6 cellular contexts compared by ENCODE assay signal in the genomic region with DNA sequence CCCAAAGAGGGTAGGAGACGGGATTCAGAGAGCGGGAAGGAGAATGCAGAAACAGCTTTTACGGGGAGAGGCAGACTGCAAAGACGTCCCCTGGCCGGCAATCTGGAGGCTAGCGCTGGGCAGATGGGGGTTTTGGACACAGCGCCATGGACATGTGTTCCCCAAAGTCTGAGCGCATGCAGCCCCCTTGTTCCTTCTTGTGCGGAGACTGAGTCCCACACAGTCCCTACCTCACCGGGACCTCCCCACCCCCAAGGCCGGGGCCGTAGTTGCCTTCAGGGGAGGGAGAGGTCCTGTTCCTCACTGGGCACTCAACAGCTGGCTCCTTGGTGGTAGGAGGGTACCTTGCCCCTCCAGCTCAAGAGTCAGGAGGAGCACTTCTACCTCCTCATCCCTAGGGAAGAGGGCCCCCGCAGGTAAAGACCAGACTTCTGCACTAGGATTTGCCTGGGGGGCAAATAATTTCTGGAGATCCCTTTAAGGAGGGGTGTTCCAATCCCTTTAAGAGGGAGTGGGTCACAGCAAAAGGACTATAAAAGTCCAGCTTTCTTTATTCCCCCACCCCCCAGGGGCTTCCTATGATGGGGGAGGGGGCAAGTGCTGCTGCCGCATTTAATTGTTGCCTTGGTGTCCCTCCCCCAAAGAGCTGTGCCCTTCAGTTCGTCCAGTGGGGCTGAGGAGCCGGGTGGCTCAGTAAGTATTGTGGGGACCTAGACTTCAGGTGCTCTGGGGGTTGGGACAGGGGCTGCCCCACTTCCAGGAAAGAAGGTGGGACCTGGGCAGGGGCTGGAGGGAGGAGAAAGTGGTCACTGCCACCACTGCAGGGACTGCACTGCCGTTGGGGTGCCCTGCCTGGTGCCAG. TPM values are rescaled to one million over a fixed set of nuclear protein-coding genes. Genes with fewer than 3 reads are reported as not detected.
DNase-seq lines count a peak whose midpoint lies in the region; FAIRE-seq and TF ChIP-seq lines count a peak whose summit lies in the region.

No MANE protein-coding gene starts in this region.

- TF ChIP-seq EP300 in H1 (IDR thresholded peaks at IDR 0.05; ENCODE audit: borderline replicate concordance in 1 of 2, low read depth in 2 of 2, low read length in 2 of 2), result no peak

- no peaks in the 10 kb centered on the region for H3K79me1 ChIP-seq in H1 (ENCODE audit: low read depth, low read length)

- POLR2A ChIA-PET in H1 (lab: Charles Lee; ENCODE audit: partially characterized antibody), result interaction anchor here (0.8 to 3.6 kb wide), 6 partner anchors 8 to 74 kb away, joined by 3 to 23 read pairs (median 3); no protein-coding TSS in a partner anchor

- no peak overlapping the region; the same call in 1 of the 2 replicates for H2AK5ac ChIP-seq in H1 (ENCODE audit: low read depth, low read length)

- FAIRE-seq in H1 (lab: Jason Lieb, UNC), result no peak

- peak overlapping the region; percentile 77 for H2BK120ac ChIP-seq in H1 (replicated peaks; ENCODE audit: low read depth, low read length)

- H3K27me3 ChIP-seq in H1 (replicated peaks in 1 of 4; ENCODE audit: control insufficient read depth in 3 of 4, extremely low read depth in 1 of 4, insufficient read depth in 3 of 4, low read length in 3 of 4) (peaks cover 0 to 31% (median 18%) of the 10 kb centered on the region in 4 experiments; a peak in 5 of 7 replicates), skeletal muscle tissue (ENCODE audit: control insufficient read depth in 3 of 3, insufficient read depth in 3 of 3, low read length in 3 of 3) (peaks cover 35 to 37% (median 35%) of the 10 kb centered on the region in 3 donors)

- H3K14ac ChIP-seq in H1 (ENCODE audit: insufficient read length), result no peak overlapping the region

- H3K27ac ChIP-seq in H1 (ENCODE audit: low read depth, low read length) (no peak overlapping the region), skeletal muscle tissue (ENCODE audit: low read depth, low read length) (no peak overlapping the region)

- H3K79me2 ChIP-seq in H1 (ENCODE audit: control insufficient read depth in 1 of 2, insufficient read depth in 2 of 2, low read length in 2 of 2), result peaks cover 0 to 20% of the 10 kb centered on the region in 2 experiments; a peak in 2 of 4 replicates

- H3K4me2 ChIP-seq in H1 (ENCODE audit: insufficient read depth in 1 of 2, low read depth in 2 of 2, low read length in 2 of 2), result peak overlapping the region; percentile 98 to 100

- peaks cover 5 to 36% (median 28%) of the 10 kb centered on the region in 4 experiments for H3K4me1 ChIP-seq in H1 (replicated peaks in 1 of 4; ENCODE audit: control insufficient read depth in 3 of 4, insufficient read depth in 4 of 4, low read length in 3 of 4)
- peaks cover 10 to 27% (median 25%) of the 10 kb centered on the region in 3 donors for H3K4me1 ChIP-seq in skeletal muscle tissue (ENCODE audit: control insufficient read depth in 3 of 3, insufficient read depth in 3 of 3, low read length in 3 of 3)

- no peaks in the 10 kb centered on the region for H3K36me3 ChIP-seq in H1 (ENCODE audit: control insufficient read depth in 2 of 4, insufficient read depth in 4 of 4, low read length in 3 of 4)
- no peaks in the 10 kb centered on the region for H3K36me3 ChIP-seq in skeletal muscle tissue (ENCODE audit: control insufficient read depth in 3 of 3, insufficient read depth in 3 of 3, low read length in 3 of 3)

- H4K91ac ChIP-seq in H1 (replicated peaks; ENCODE audit: insufficient read length, low read length), result peak overlapping the region; percentile 94

- TF ChIP-seq CTCF in H1 (IDR thresholded peaks at IDR 0.05; ENCODE audit: control extremely low read depth in 1 of 3, insufficient read depth in 1 of 3, low read depth in 1 of 3, low read length in 3 of 3), result peak in 1 of 3 experiments; percentile 14; a peak in 1 of 4 replicates

- peak overlapping the region in 1 of 4 experiments; percentile 16; a peak in 4 of 7 replicates for H3K9ac ChIP-seq in H1 (replicated peaks in 1 of 4; ENCODE audit: extremely low read depth in 1 of 4, low read depth in 3 of 4, low read length in 3 of 4)
- H3K9ac ChIP-seq in skeletal muscle tissue (ENCODE audit: low read depth in 1 of 3, low read length in 3 of 3), result peak overlapping the region in 1 of 3 donors; percentile 57

- no peak overlapping the region; the same call in 1 of the 2 replicates for H2AFZ ChIP-seq in H1 (ENCODE audit: low read length)

- H3K4me3 ChIP-seq in H1 (ENCODE audit: extremely low read depth in 1 of 4, insufficient read depth in 2 of 4, low read depth in 3 of 4, low read length in 4 of 4) (peak overlapping the region; percentile 59 to 97 (median 74)), skeletal muscle tissue (ENCODE audit: low read length in 3 of 3) (peak overlapping the region; percentile 17 to 58 (median 43))

- H3K4ac ChIP-seq in H1 (replicated peaks; ENCODE audit: insufficient read length, low read depth, low read length), result peak overlapping the region; percentile 89

- CTCF ChIA-PET in H1 (lab: Charles Lee; ENCODE audit: partially characterized antibody), result interaction anchor here (1.1 to 2.2 kb wide), 3 partner anchors 20 to 100 kb away, joined by 3 to 6 read pairs (median 3); no protein-coding TSS in a partner anchor

- H3K23ac ChIP-seq in H1 (ENCODE audit: insufficient read length), result no peak overlapping the region

- H4K20me1 ChIP-seq in H1 (replicated peaks in 1 of 2; ENCODE audit: control insufficient read depth in 1 of 2, insufficient read depth in 2 of 2, low read length in 2 of 2), result peaks cover 0 to 2% of the 10 kb centered on the region in 2 experiments

- H2BK12ac ChIP-seq in H1 (ENCODE audit: low read depth, low read length), result peak overlapping the region; percentile 92; the same call in 1 of the 2 replicates

- H2BK20ac ChIP-seq in H1 (ENCODE audit: low read length), result peak overlapping the region; percentile 32; the same call in 1 of the 2 replicates

- DNase-seq in NCI-H2227 (lab: John Stamatoyannopoulos, UW; ENCODE audit: unreplicated experiment) (peak; percentile 24), NCI-H2227 treated with DMSO at 0.1 percent for 48 hours (lab: John Stamatoyannopoulos, UW) (no peak), H1 (ENCODE audit: low read depth in 1 of 2, low spot score in 2 of 2) (no peak), NCI-H146 treated with DMSO at 0.1 percent for 48 hours (lab: John Stamatoyannopoulos, UW; ENCODE audit: unreplicated experiment) (no peak)
- DNase-seq in stimulated activated CD4-positive, alpha-beta T cell treated with anti-CD3 and anti-CD28 coated beads, Interleukin-2, amount 100 ng/mL, for 48 hours, result no peak

- TF ChIP-seq POLR2A in H1 (IDR thresholded peaks at IDR 0.05; ENCODE audit: control extremely low read depth in 1 of 2, low read depth in 2 of 2, low read length in 2 of 2), result no peak

- H4K5ac ChIP-seq in H1 (ENCODE audit: insufficient read length, low read depth, low read length), result peak overlapping the region; percentile 51

- peaks cover 26% of the 10 kb centered on the region for H3K23me2 ChIP-seq in H1 (ENCODE audit: low read depth, low read length)

- H2BK5ac ChIP-seq in H1 (ENCODE audit: low read depth, low read length), result peak overlapping the region; percentile 69; the same call in 1 of the 2 replicates

- H3K9me3 ChIP-seq in H1 (ENCODE audit: insufficient read depth in 2 of 2, low read depth in 1 of 2, low read length in 1 of 2), result no peaks in the 10 kb centered on the region
- H3K9me3 ChIP-seq in skeletal muscle tissue (ENCODE audit: control insufficient read depth in 3 of 3, low read length in 3 of 3), result no peaks in the 10 kb centered on the region

- WGBS in H1 (ENCODE audit: extremely low coverage in 1 of 2, insufficient coverage in 1 of 2, insufficient read length in 1 of 2, insufficient replicate concordance in 2 of 2, low coverage in 1 of 2, low lambda C conversion rate in 2 of 2, missing lambda C conversion rate in 1 of 2), 2 experiments, result 5% methylated on average over 17 of the region's 17 CpGs; no CpG with 5 or more reads in 1 of the 2 experiments

- peak overlapping the region; percentile 97 for H3K18ac ChIP-seq in H1 (ENCODE audit: extremely low read depth, low read length)

- no peak overlapping the region for H4K8ac ChIP-seq in H1 (ENCODE audit: extremely low read depth, insufficient read depth, low read length)

- no peak overlapping the region for H3K56ac ChIP-seq in H1 (replicated peaks; ENCODE audit: insufficient read length, low read depth, low read length)

- TF ChIP-seq RAD21 in H1 (IDR thresholded peaks at IDR 0.05 in 1 of 2, conservative IDR thresholded peaks at IDR 0.05 in 1 of 2; ENCODE audit: low read depth in 2 of 2, low read length in 2 of 2), result peak; percentile 31 to 53; a peak in 3 of 4 replicates

- H2BK15ac ChIP-seq in H1 (ENCODE audit: low read length), result peak overlapping the region; percentile 88; the same call in 1 of the 2 replicates

RNA-seq across cellular contexts. Expression of gene BAHD1, which starts 3.6 kb away (rescaled TPM):
- 38.9 and 40.0 TPM in 2 replicates for total RNA-seq in H1 (2021; fragmentation: NEBNext Ultra II Directional; extraction: Animal tissue kit (Norgen Biotek cat#: 25700))
- 15.0 and 23.4 TPM in 2 replicates for polyA plus RNA-seq in H1 (2011; rRNA removed)
- polyA plus RNA-seq in H1 (2011; cell fraction: cytosol; rRNA removed), result 19.2 TPM
- polyA plus RNA-seq in H1 (2011; cell fraction: nucleus; rRNA removed), result 45.1 TPM
- polyA plus RNA-seq in H1 (2012, experiment 1 of 2), result 36.7 to 45.3 TPM (median 39.3 TPM) in 4 replicates
- polyA plus RNA-seq in H1 (2012, experiment 2 of 2), result 31.9 TPM
- 24.0 TPM for polyA plus RNA-seq in H1 (2013, experiment 1 of 2)
- polyA plus RNA-seq in H1 (2013, experiment 2 of 2), result 22.9 TPM
- polyA minus RNA-seq in H1 (2011; rRNA and poly(A)+ RNA removed), result 16.4 and 20.1 TPM in 2 replicates
- polyA minus RNA-seq in H1 (2011; cell fraction: cytosol; rRNA and poly(A)+ RNA removed), result 21.8 TPM
- 23.6 TPM for polyA minus RNA-seq in H1 (2011; cell fraction: nucleus; rRNA and poly(A)+ RNA removed)
- 9.4 TPM for total RNA-seq in skeletal muscle tissue

RNA-seq across cellular contexts. Expression of gene IVD, which starts 31.5 kb away (rescaled TPM):
- 78.8 and 80.0 TPM in 2 replicates for total RNA-seq in H1 (2021; fragmentation: NEBNext Ultra II Directional; extraction: Animal tissue kit (Norgen Biotek cat#: 25700))
- 55.2 and 63.7 TPM in 2 replicates for polyA plus RNA-seq in H1 (2011; rRNA removed)
- polyA plus RNA-seq in H1 (2011; cell fraction: cytosol; rRNA removed), result 74.1 TPM
- 77.2 TPM for polyA plus RNA-seq in H1 (2011; cell fraction: nucleus; rRNA removed)
- 51.3 to 57.3 TPM (median 56.8 TPM) in 4 replicates for polyA plus RNA-seq in H1 (2012, experiment 1 of 2)
- polyA plus RNA-seq in H1 (2012, experiment 2 of 2), result 38.4 TPM
- polyA plus RNA-seq in H1 (2013, experiment 1 of 2), result 29.4 TPM
- 28.3 TPM for polyA plus RNA-seq in H1 (2013, experiment 2 of 2)
- polyA minus RNA-seq in H1 (2011; rRNA and poly(A)+ RNA removed), result 77.8 and 87.4 TPM in 2 replicates
- polyA minus RNA-seq in H1 (2011; cell fraction: cytosol; rRNA and poly(A)+ RNA removed), result 47.9 TPM
- 52.2 TPM for polyA minus RNA-seq in H1 (2011; cell fraction: nucleus; rRNA and poly(A)+ RNA removed)
- total RNA-seq in skeletal muscle tissue, result 33.4 TPM

RNA-seq across cellular contexts. Expression of gene CHST14, which starts 33.7 kb away (rescaled TPM):
- total RNA-seq in H1 (2021; fragmentation: NEBNext Ultra II Directional; extraction: Animal tissue kit (Norgen Biotek cat#: 25700)), result 17.7 and 20.3 TPM in 2 replicates
- polyA plus RNA-seq in H1 (2011; rRNA removed), result 13.4 and 15.2 TPM in 2 replicates
- polyA plus RNA-seq in H1 (2011; cell fraction: cytosol; rRNA removed), result 10.0 TPM
- 14.9 TPM for polyA plus RNA-seq in H1 (2011; cell fraction: nucleus; rRNA removed)
- polyA plus RNA-seq in H1 (2012, experiment 1 of 2), result 16.1 to 20.5 TPM (median 18.5 TPM) in 4 replicates
- 21.7 TPM for polyA plus RNA-seq in H1 (2012, experiment 2 of 2)
- 19.8 TPM for polyA plus RNA-seq in H1 (2013, experiment 1 of 2)
- 20.1 TPM for polyA plus RNA-seq in H1 (2013, experiment 2 of 2)
- 7.0 and 8.4 TPM in 2 replicates for polyA minus RNA-seq in H1 (2011; rRNA and poly(A)+ RNA removed)
- polyA minus RNA-seq in H1 (2011; cell fraction: cytosol; rRNA and poly(A)+ RNA removed), result 13.4 TPM
- 6.5 TPM for polyA minus RNA-seq in H1 (2011; cell fraction: nucleus; rRNA and poly(A)+ RNA removed)
- total RNA-seq in skeletal muscle tissue, result 6.8 TPM

RNA-seq across cellular contexts. Expression of gene KNSTRN, which starts 54.6 kb away (rescaled TPM):
- 67.4 and 79.4 TPM in 2 replicates for total RNA-seq in H1 (2021; fragmentation: NEBNext Ultra II Directional; extraction: Animal tissue kit (Norgen Biotek cat#: 25700))
- 18.6 and 25.1 TPM in 2 replicates for polyA plus RNA-seq in H1 (2011; rRNA removed)
- polyA plus RNA-seq in H1 (2011; cell fraction: cytosol; rRNA removed), result 37.1 TPM
- 14.9 TPM for polyA plus RNA-seq in H1 (2011; cell fraction: nucleus; rRNA removed)
- 46.3 to 58.7 TPM (median 54.4 TPM) in 4 replicates for polyA plus RNA-seq in H1 (2012, experiment 1 of 2)
- 13.2 TPM for polyA plus RNA-seq in H1 (2012, experiment 2 of 2)
- polyA plus RNA-seq in H1 (2013, experiment 1 of 2), result 44.8 TPM
- 47.3 TPM for polyA plus RNA-seq in H1 (2013, experiment 2 of 2)
- 56.8 and 70.3 TPM in 2 replicates for polyA minus RNA-seq in H1 (2011; rRNA and poly(A)+ RNA removed)
- polyA minus RNA-seq in H1 (2011; cell fraction: cytosol; rRNA and poly(A)+ RNA removed), result 26.3 TPM
- 27.9 TPM for polyA minus RNA-seq in H1 (2011; cell fraction: nucleus; rRNA and poly(A)+ RNA removed)
- 15.7 TPM for total RNA-seq in skeletal muscle tissue
